Comparison of ENCODE assay signal across 8 cellular contexts in genomic region chr19:44401108-44401786, GRCh38. TPM values are rescaled to one million over a fixed set of nuclear protein-coding genes. Genes with fewer than 3 reads are reported as not detected.
A peak's percentile ranks its signal among the peaks of the same experiment; 100 is the strongest.
DNase-seq lines count a peak whose midpoint lies in the region; ATAC-seq, FAIRE-seq and TF ChIP-seq lines count a peak whose summit lies in the region.

Gene ZNF285, minus strand, starts transcription at chr19:44401608. Its CDS starts 4,395 bp downstream, at chr19:44397213.

- H3K27ac Mint-ChIP-seq in activated CD8-positive, alpha-beta T cell treated with anti-CD3 and anti-CD28 coated beads, Interleukin-2, amount 10 ng/mL, durations not matched to agents 7 days and 5 days = peak within 1 kb of the TSS; percentile 58

- peak; percentile 64 for ATAC-seq in HG02852 (IDR thresholded peaks at IDR 0.05; ENCODE audit: unreplicated experiment)
- peak; percentile 99 for ATAC-seq in activated CD8-positive, alpha-beta T cell treated with anti-CD3 and anti-CD28 coated beads, Interleukin-2, amount 10 ng/mL, durations not matched to agents 7 days and 5 days

- H3K9me3 Mint-ChIP-seq in activated CD8-positive, alpha-beta T cell treated with anti-CD3 and anti-CD28 coated beads, Interleukin-2, amount 10 ng/mL, durations not matched to agents 7 days and 5 days (ENCODE audit: insufficient read depth) = peaks cover 30% of the 10 kb centered on the region

- no peaks in the 10 kb centered on the region for H3K36me3 ChIP-seq in endothelial cell of umbilical vein (ENCODE audit: control insufficient read depth in 2 of 2, extremely low read depth in 1 of 2, insufficient read depth in 2 of 2, low read length in 2 of 2)

- H3K4me3 Mint-ChIP-seq in activated CD8-positive, alpha-beta T cell treated with anti-CD3 and anti-CD28 coated beads, Interleukin-2, amount 10 ng/mL, durations not matched to agents 7 days and 5 days = peak within 1 kb of the TSS; percentile 81

- H3K9ac ChIP-seq in endothelial cell of umbilical vein (replicated peaks; ENCODE audit: extremely low read depth, insufficient read depth, low read length) = no peak within 1 kb of the TSS

- intact Hi-C loops in endothelial cell of umbilical vein (cut with micrococcal nuclease) = loop anchor here (1.0 to 5.0 kb wide), 7 partner anchors 45 to 309 kb away; partner anchors contain the start of genes ZNF112, ZNF180, ZNF224 and ZNF226

- H3K4me2 ChIP-seq in endothelial cell of umbilical vein (ENCODE audit: insufficient read depth, low read length) = peak within 1 kb of the TSS; percentile 76

- H3K9me1 ChIP-seq in endothelial cell of umbilical vein (replicated peaks; ENCODE audit: control insufficient read depth, extremely low read depth, insufficient read depth, low read length) = no peaks in the 10 kb centered on the region

- H3K9me3 ChIP-seq in endothelial cell of umbilical vein (replicated peaks; ENCODE audit: control insufficient read depth, insufficient read depth, low read length) = no peaks in the 10 kb centered on the region

- H3K27ac ChIP-seq in endothelial cell of umbilical vein (ENCODE audit: insufficient read depth, low read depth, low read length) = no peak within 1 kb of the TSS

- H3K79me2 ChIP-seq in endothelial cell of umbilical vein (ENCODE audit: control insufficient read depth, insufficient read depth, low read length) = no peaks in the 10 kb centered on the region

- TSS peak; percentile 45 for BruUV-seq in endothelial cell of umbilical vein (replicated peaks; lab: Mats Ljungman, UMichigan)

- H4K20me1 ChIP-seq in endothelial cell of umbilical vein (replicated peaks; ENCODE audit: control insufficient read depth, extremely low read depth, insufficient read depth, low read length) = no peaks in the 10 kb centered on the region

- peak; percentile 97 for DNase-seq in AG10803 (ENCODE audit: low read depth)
- peak; percentile 91 for DNase-seq in activated CD8-positive, alpha-beta T cell treated with anti-CD3 and anti-CD28 coated beads, Interleukin-2, amount 10 ng/mL, durations not matched to agents 7 days and 5 days
- DNase-seq in endothelial cell of umbilical vein (ENCODE audit: low read depth, low spot score) = peak; percentile 98
- DNase-seq in middle frontal gyrus (ENCODE audit: extremely low spot score, low spot score) = peak; percentile 80
- DNase-seq in stimulated activated CD8-positive, alpha-beta memory T cell treated with anti-CD3 and anti-CD28 coated beads, Interleukin-15, amount 100 ng/mL, for 24 hours (ENCODE audit: low read depth) = peak; percentile 42
- no peak for DNase-seq in amygdala (lab: John Stamatoyannopoulos, UW)
- DNase-seq in hypothalamus (lab: John Stamatoyannopoulos, UW) = no peak

- no peaks in the 10 kb centered on the region for H3K4me1 ChIP-seq in endothelial cell of umbilical vein (ENCODE audit: control insufficient read depth, extremely low read depth, insufficient read depth, low read length)

- POLR2A ChIA-PET in activated CD8-positive, alpha-beta T cell treated with anti-CD3 and anti-CD28 coated beads, Interleukin-2, amount 10 ng/mL, durations not matched to agents 7 days and 5 days (lab: Charles Lee) = no interaction called here
- POLR2A ChIA-PET in endothelial cell of umbilical vein (lab: Charles Lee) = no interaction called here

- TF ChIP-seq POLR2A in endothelial cell of umbilical vein (IDR thresholded peaks at IDR 0.05; ENCODE audit: low read depth, low read length) = peak; percentile 19

- H3K27me3 ChIP-seq in endothelial cell of umbilical vein (ENCODE audit: control insufficient read depth in 2 of 2, insufficient read depth in 2 of 2, low read length in 2 of 2) = no peaks in the 10 kb centered on the region

- peaks cover 12% of the 10 kb centered on the region for H3K4me1 Mint-ChIP-seq in activated CD8-positive, alpha-beta T cell treated with anti-CD3 and anti-CD28 coated beads, Interleukin-2, amount 10 ng/mL, durations not matched to agents 7 days and 5 days (ENCODE audit: low read depth)

- CTCF ChIA-PET in activated CD8-positive, alpha-beta T cell treated with anti-CD3 and anti-CD28 coated beads, Interleukin-2, amount 10 ng/mL, durations not matched to agents 7 days and 5 days (lab: Charles Lee) = no interaction called here
- CTCF ChIA-PET in endothelial cell of umbilical vein (lab: Charles Lee) = no interaction called here

- dilution Hi-C loops in endothelial cell of umbilical vein (cut with MboI; ENCODE audit: extremely low pct_ligation_motif_present, low sequenced_read_pairs) = no loop called here

- H3K4me3 ChIP-seq in AG10803 (ENCODE audit: low read length) (peak within 1 kb of the TSS; percentile 83), endothelial cell of umbilical vein (replicated peaks in 1 of 3; ENCODE audit: insufficient read depth in 1 of 3, low read depth in 1 of 3, low read length in 3 of 3) (peak within 1 kb of the TSS; percentile 46 to 66 (median 55))

- FAIRE-seq in endothelial cell of umbilical vein (lab: Jason Lieb, UNC) = peak; percentile 85

- peaks cover 23% of the 10 kb centered on the region for H3K36me3 Mint-ChIP-seq in activated CD8-positive, alpha-beta T cell treated with anti-CD3 and anti-CD28 coated beads, Interleukin-2, amount 10 ng/mL, durations not matched to agents 7 days and 5 days (ENCODE audit: low read depth)

- TF ChIP-seq CTCF in AG10803 (conservative IDR thresholded peaks at IDR 0.05; ENCODE audit: low read length) (no peak), endothelial cell of umbilical vein (IDR thresholded peaks at IDR 0.05; ENCODE audit: extremely low read depth in 1 of 2, insufficient read depth in 1 of 2, low read depth in 1 of 2, low read length in 2 of 2) (no peak)

- H2AFZ ChIP-seq in endothelial cell of umbilical vein (ENCODE audit: low read depth, low read length) = peak within 1 kb of the TSS; percentile 97

- H3K27me3 Mint-ChIP-seq in activated CD8-positive, alpha-beta T cell treated with anti-CD3 and anti-CD28 coated beads, Interleukin-2, amount 10 ng/mL, durations not matched to agents 7 days and 5 days (ENCODE audit: low read depth) = no peaks in the 10 kb centered on the region

TF ChIP-seq in endothelial cell of umbilical vein, 7 proteins besides CTCF, POLR2A, EP300 and RAD21:
- TF ChIP-seq MAX (IDR thresholded peaks at IDR 0.05; ENCODE audit: insufficient read depth, insufficient read length) (peak; percentile 46), FOS (IDR thresholded peaks at IDR 0.05; ENCODE audit: borderline replicate concordance, insufficient read depth, low read length) (no peak)
TF ChIP-seq in endothelial cell of umbilical vein: peak in this region for 1.

RNA-seq across cellular contexts. Expression of gene ZNF285, which starts in this region (rescaled TPM):
- 1 to 10 TPM; 1.2 to 1.7 TPM for total RNA-seq in activated CD8-positive, alpha-beta T cell treated with anti-CD3 and anti-CD28 coated beads, Interleukin-2, amount 10 ng/mL, durations not matched to agents 7 days and 5 days
- 3.6 and 4.6 TPM in 2 replicates for total RNA-seq in endothelial cell of umbilical vein
- polyA plus RNA-seq in endothelial cell of umbilical vein = 0.76 and 0.90 TPM in 2 replicates
- polyA plus RNA-seq in endothelial cell of umbilical vein (2011; cell fraction: cytosol; rRNA removed) = 0.77 and 1.2 TPM in 2 replicates
- polyA plus RNA-seq in endothelial cell of umbilical vein (2011; cell fraction: nucleus; rRNA removed) = 3.1 and 4.3 TPM in 2 replicates
- 1.9 and 2.3 TPM in 2 replicates for polyA plus RNA-seq in endothelial cell of umbilical vein (2012)
- 1.4 and 2.3 TPM in 2 replicates for polyA minus RNA-seq in endothelial cell of umbilical vein
- not detected for polyA minus RNA-seq in endothelial cell of umbilical vein (2011; cell fraction: cytosol; rRNA and poly(A)+ RNA removed)
- polyA minus RNA-seq in endothelial cell of umbilical vein (2011; cell fraction: nucleus; rRNA and poly(A)+ RNA removed) = 2.4 and 3.8 TPM in 2 replicates

Comparison
In these comparisons a context has a peak if more than half of its experiments do, and no peak if none do; other contexts are left out.
1. DNase-seq: peak in AG10803 (single experiment), activated CD8-positive, alpha-beta T cell treated with anti-CD3 and anti-CD28 coated beads, Interleukin-2, amount 10 ng/mL, durations not matched to agents 7 days and 5 days (single experiment), endothelial cell of umbilical vein (single experiment), middle frontal gyrus (single experiment) and stimulated activated CD8-positive, alpha-beta memory T cell treated with anti-CD3 and anti-CD28 coated beads, Interleukin-15, amount 100 ng/mL, for 24 hours (single experiment); none in amygdala (0 of 56) and hypothalamus (0 of 51).